Comparison of ENCODE assay signal across 8 cellular contexts in the genomic region with DNA sequence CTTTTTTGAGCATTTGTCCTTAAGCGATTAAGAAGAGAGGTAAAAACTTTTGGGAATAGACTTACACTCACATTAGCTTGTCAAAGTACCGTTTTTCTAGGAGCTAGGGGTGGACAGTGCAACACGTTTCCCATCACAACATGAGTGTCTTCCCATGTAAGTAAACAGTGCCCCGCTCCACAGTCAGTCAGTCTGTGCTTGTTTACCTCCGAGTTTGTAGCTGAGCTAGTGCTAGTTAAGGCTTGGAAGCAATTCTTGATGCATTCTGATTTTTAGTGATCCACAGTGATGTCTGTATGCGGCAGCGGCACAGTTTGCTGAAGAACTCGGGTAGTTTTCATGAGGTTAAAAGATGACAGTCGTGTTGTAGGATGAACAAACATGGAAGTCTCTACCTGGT.
DNase-seq lines count a peak whose midpoint lies in the region; ATAC-seq and TF ChIP-seq lines count a peak whose summit lies in the region.

No MANE protein-coding gene starts in this region.

- peak overlapping the region; percentile 92 to 96 for H3K4me3 Mint-ChIP-seq in effector memory CD8-positive, alpha-beta T cell
- peak overlapping the region; percentile 99 for H3K4me3 Mint-ChIP-seq in nephron progenitor cell

- no peaks in the 10 kb centered on the region for H3K9me3 Mint-ChIP-seq in effector memory CD8-positive, alpha-beta T cell
- H3K9me3 Mint-ChIP-seq in nephron progenitor cell, result peaks cover 9% of the 10 kb centered on the region

- ATAC-seq in effector memory CD8-positive, alpha-beta T cell (replicated peaks), result no peak

- H3K36me3 Mint-ChIP-seq in effector memory CD8-positive, alpha-beta T cell (ENCODE audit: insufficient read depth), result peaks cover 17% of the 10 kb centered on the region
- peaks cover 21% of the 10 kb centered on the region for H3K36me3 Mint-ChIP-seq in nephron progenitor cell (ENCODE audit: low read depth)

- peak overlapping the region; percentile 97 to 98 for H3K27ac Mint-ChIP-seq in effector memory CD8-positive, alpha-beta T cell
- peak overlapping the region; percentile 100 for H3K27ac Mint-ChIP-seq in nephron progenitor cell

- peaks cover 16 to 38% of the 10 kb centered on the region in 2 donors for H3K4me1 Mint-ChIP-seq in effector memory CD8-positive, alpha-beta T cell (ENCODE audit: low read depth in 2 of 2)
- H3K4me1 Mint-ChIP-seq in nephron progenitor cell, result peaks cover 30% of the 10 kb centered on the region

- no peaks in the 10 kb centered on the region for H3K27me3 Mint-ChIP-seq in effector memory CD8-positive, alpha-beta T cell
- H3K27me3 Mint-ChIP-seq in nephron progenitor cell (ENCODE audit: low read depth, poor library complexity), result no peaks in the 10 kb centered on the region

- DNase-seq in NCI-H146 (lab: John Stamatoyannopoulos, UW) (peak; percentile 13), NCI-H146 treated with DMSO at 0.1 percent for 48 hours (lab: John Stamatoyannopoulos, UW; ENCODE audit: unreplicated experiment) (no peak), RPMI8226 (peak; percentile 10), nephron progenitor cell (no peak), SIG-M5 treated with dmso at 0.1 percent for 504 hours (lab: John Stamatoyannopoulos, UW; ENCODE audit: unreplicated experiment) (no peak), retina (no peak), NCI-H774 (lab: John Stamatoyannopoulos, UW) (no peak)
- DNase-seq in effector memory CD8-positive, alpha-beta T cell, result no peak

- TF ChIP-seq CTCF in nephron progenitor cell (IDR thresholded peaks at IDR 0.05), result no peak

Comparison
In these comparisons a context has a peak if more than half of its experiments do, and no peak if none do; other contexts are left out.
1. DNase-seq: peak in NCI-H146 (single experiment) and RPMI8226 (single experiment); none in NCI-H146 treated with DMSO at 0.1 percent for 48 hours (single experiment), effector memory CD8-positive, alpha-beta T cell (0 of 3), nephron progenitor cell (single experiment), SIG-M5 treated with dmso at 0.1 percent for 504 hours (single experiment), retina (single experiment) and NCI-H774 (single experiment).